ENCODE assay signal across 9 cellular contexts in the genomic region with DNA sequence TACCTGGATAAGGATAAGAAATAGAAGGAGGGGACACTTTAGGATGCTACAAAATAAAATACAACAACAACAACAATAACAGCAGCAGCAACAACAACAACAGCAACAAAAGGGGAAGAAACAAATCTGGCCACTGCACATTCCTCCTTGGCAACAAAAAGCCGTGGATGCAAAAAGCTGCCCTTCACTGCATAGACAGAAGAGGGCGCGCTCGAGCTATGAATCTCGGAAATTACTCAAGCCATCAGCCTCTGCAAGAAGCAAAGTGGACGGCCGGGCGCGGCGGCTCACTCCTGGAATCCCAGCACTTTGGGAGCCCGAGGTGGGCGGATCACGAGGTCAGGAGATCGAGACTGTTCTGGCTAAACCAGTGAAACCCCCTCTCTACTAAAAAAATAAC. TPM values are rescaled to one million over a fixed set of nuclear protein-coding genes. Genes with fewer than 3 reads are reported as not detected.
A peak's percentile ranks its signal among the peaks of the same experiment; 100 is the strongest.
DNase-seq lines count a peak whose midpoint lies in the region; ATAC-seq and TF ChIP-seq lines count a peak whose summit lies in the region.
"Not testable (repeated sequence)": the region's sequence is repeated elsewhere in the genome, so short reads cannot be mapped to it uniquely, and the experiment has no call there.
"Had no signal": no experiment of that assay in that cellular context is flagged by ENCODE, and none has a peak within 500 bp of the region (broad histone marks: within the 10 kb centered on the region; RNA-seq: fewer than 3 reads in every experiment).

No MANE protein-coding gene starts in this region.

- H3K9me3 Mint-ChIP-seq in CD8-positive, alpha-beta memory T cell; activated naive CD8-positive, alpha-beta T cell treated with anti-CD3 and anti-CD28 coated beads, Interleukin-2, amount 10 ng/mL, durations not matched to agents 7 days and 5 days; neural crest cell: not testable (repeated sequence)

- not testable (repeated sequence) for H3K36me3 Mint-ChIP-seq in CD8-positive, alpha-beta memory T cell; T-helper 17 cell (ENCODE audit: low read depth); activated naive CD8-positive, alpha-beta T cell treated with anti-CD3 and anti-CD28 coated beads, Interleukin-2, amount 10 ng/mL, durations not matched to agents 7 days and 5 days; neural crest cell (ENCODE audit: low read depth)

- H3K9me3 ChIP-seq in CD8-positive, alpha-beta memory T cell (ENCODE audit: low read length); T-helper 17 cell (ENCODE audit: control insufficient read depth, low read length, poor library complexity, severe bottlenecking); left ventricle myocardium inferior (replicated peaks): not testable (repeated sequence)

- CTCF ChIA-PET in CD8-positive, alpha-beta memory T cell (lab: Charles Lee), result not testable (repeated sequence)

- H3K27me3 Mint-ChIP-seq in CD8-positive, alpha-beta memory T cell; T-helper 17 cell; activated naive CD8-positive, alpha-beta T cell treated with anti-CD3 and anti-CD28 coated beads, Interleukin-2, amount 10 ng/mL, durations not matched to agents 7 days and 5 days; neural crest cell (ENCODE audit: low read depth): not testable (repeated sequence)

- intact Hi-C loops in left ventricle myocardium inferior (cut with micrococcal nuclease), result not testable (repeated sequence)

- peak; percentile 48 to 83 (median 53) for DNase-seq in CD8-positive, alpha-beta memory T cell
- peak; percentile 29 to 85 (median 67) for DNase-seq in T-helper 17 cell
- peak in 2 of 3 experiments; percentile 32 to 50 for DNase-seq in activated CD8-positive, alpha-beta memory T cell treated with anti-CD3 and anti-CD28 coated beads for 48 hours (ENCODE audit: low read depth in 2 of 3, low spot score in 2 of 3)
- DNase-seq in activated naive CD8-positive, alpha-beta T cell treated with anti-CD3 and anti-CD28 coated beads, Interleukin-2, amount 10 ng/mL, durations not matched to agents 7 days and 5 days, result peak; percentile 86
- DNase-seq in left ventricle myocardium inferior, result peak; percentile 64
- DNase-seq in neural crest cell (ENCODE audit: low read depth, low spot score), result peak; percentile 99
- DNase-seq in stimulated activated CD4-positive, alpha-beta T cell treated with anti-CD3 and anti-CD28 coated beads, Interleukin-2, amount 100 ng/mL, for 4 hours (ENCODE audit: low read depth), result peak; percentile 48
- peak; percentile 60 for DNase-seq in stimulated activated naive CD8-positive, alpha-beta T cell treated with anti-CD3 and anti-CD28 coated beads, Interleukin-15, Interleukin-2, amounts not matched to agents 100 U/mL and 50 U/mL, for 24 hours

- not testable (repeated sequence) for H3K4me3 Mint-ChIP-seq in CD8-positive, alpha-beta memory T cell; T-helper 17 cell; activated naive CD8-positive, alpha-beta T cell treated with anti-CD3 and anti-CD28 coated beads, Interleukin-2, amount 10 ng/mL, durations not matched to agents 7 days and 5 days; neural crest cell

- TF ChIP-seq CTCF in left ventricle myocardium inferior (IDR thresholded peaks at IDR 0.05; ENCODE audit: borderline replicate concordance), result peak; percentile 52
- peak; percentile 61 for TF ChIP-seq CTCF in neural crest cell (conservative IDR thresholded peaks at IDR 0.05)

- not testable (repeated sequence) for H3K27me3 ChIP-seq in CD8-positive, alpha-beta memory T cell (ENCODE audit: insufficient read depth, low read length, poor library complexity, severe bottlenecking); left ventricle myocardium inferior (ENCODE audit: low read depth)

- not testable (repeated sequence) for H3K4me3 ChIP-seq in CD8-positive, alpha-beta memory T cell (ENCODE audit: low read length); left ventricle myocardium inferior

- POLR2A ChIA-PET in CD8-positive, alpha-beta memory T cell (lab: Charles Lee); activated naive CD8-positive, alpha-beta T cell treated with anti-CD3 and anti-CD28 coated beads, Interleukin-2, amount 10 ng/mL, durations not matched to agents 7 days and 5 days (lab: Charles Lee): not testable (repeated sequence)

- ATAC-seq in T-helper 17 cell; activated naive CD8-positive, alpha-beta T cell treated with anti-CD3 and anti-CD28 coated beads, Interleukin-2, amount 10 ng/mL, durations not matched to agents 7 days and 5 days (ENCODE audit: low read depth); stimulated activated naive CD8-positive, alpha-beta T cell treated with anti-CD3 and anti-CD28 coated beads, Interleukin-15, Interleukin-2, amounts not matched to agents 100 U/mL and 50 U/mL, for 24 hours: not testable (repeated sequence)

- H3K27ac ChIP-seq in CD8-positive, alpha-beta memory T cell (ENCODE audit: low read depth, low read length); left ventricle myocardium inferior (replicated peaks): not testable (repeated sequence)

- H3K4me1 Mint-ChIP-seq in CD8-positive, alpha-beta memory T cell; T-helper 17 cell; activated naive CD8-positive, alpha-beta T cell treated with anti-CD3 and anti-CD28 coated beads, Interleukin-2, amount 10 ng/mL, durations not matched to agents 7 days and 5 days; neural crest cell: not testable (repeated sequence)

- H3K4me1 ChIP-seq in CD8-positive, alpha-beta memory T cell (ENCODE audit: insufficient read depth, low read length); left ventricle myocardium inferior: not testable (repeated sequence)

- H3K27ac Mint-ChIP-seq in CD8-positive, alpha-beta memory T cell; T-helper 17 cell; activated naive CD8-positive, alpha-beta T cell treated with anti-CD3 and anti-CD28 coated beads, Interleukin-2, amount 10 ng/mL, durations not matched to agents 7 days and 5 days; neural crest cell (ENCODE audit: unreplicated experiment): not testable (repeated sequence)

- not testable (repeated sequence) for H3K36me3 ChIP-seq in CD8-positive, alpha-beta memory T cell (ENCODE audit: insufficient read depth, low read length); left ventricle myocardium inferior

RNA-seq across cellular contexts. Expression of gene SULT2A1, which starts 23.2 kb away (rescaled TPM):
- not detected for total RNA-seq in CD8-positive, alpha-beta memory T cell
- not detected for polyA plus RNA-seq in CD8-positive, alpha-beta memory T cell
- total RNA-seq in T-helper 17 cell (not detected), left ventricle myocardium inferior (not detected), neural crest cell (not detected in 2 replicates)
- not detected for total RNA-seq in activated naive CD8-positive, alpha-beta T cell treated with anti-CD3 and anti-CD28 coated beads, Interleukin-2, amount 10 ng/mL, durations not matched to agents 7 days and 5 days
- total RNA-seq: occipital lobe had no signal

RNA-seq across cellular contexts. Expression of gene TPRX2, which starts 50.3 kb away (rescaled TPM):
- total RNA-seq in CD8-positive, alpha-beta memory T cell, result not detected
- not detected for polyA plus RNA-seq in CD8-positive, alpha-beta memory T cell
- total RNA-seq in T-helper 17 cell, result not detected
- total RNA-seq in activated naive CD8-positive, alpha-beta T cell treated with anti-CD3 and anti-CD28 coated beads, Interleukin-2, amount 10 ng/mL, durations not matched to agents 7 days and 5 days, result not detected
- total RNA-seq in left ventricle myocardium inferior, result not detected
- not detected in 2 replicates for total RNA-seq in neural crest cell
- total RNA-seq: occipital lobe had no signal

Comparison
In these comparisons a context has a peak if more than half of its experiments do, and no peak if none do; other contexts are left out.
1. DNase-seq: peak in every context shown above with its lines; median percentile 99 in neural crest cell; 86 in activated naive CD8-positive, alpha-beta T cell treated with anti-CD3 and anti-CD28 coated beads, Interleukin-2, amount 10 ng/mL, durations not matched to agents 7 days and 5 days; 67 in T-helper 17 cell; 64 in left ventricle myocardium inferior; 60 in stimulated activated naive CD8-positive, alpha-beta T cell treated with anti-CD3 and anti-CD28 coated beads, Interleukin-15, Interleukin-2, amounts not matched to agents 100 U/mL and 50 U/mL, for 24 hours; 53 in CD8-positive, alpha-beta memory T cell; 48 in stimulated activated CD4-positive, alpha-beta T cell treated with anti-CD3 and anti-CD28 coated beads, Interleukin-2, amount 100 ng/mL, for 4 hours; 41 in activated CD8-positive, alpha-beta memory T cell treated with anti-CD3 and anti-CD28 coated beads for 48 hours.